ENCODE assay signal across 36 cellular contexts in the genomic region with DNA sequence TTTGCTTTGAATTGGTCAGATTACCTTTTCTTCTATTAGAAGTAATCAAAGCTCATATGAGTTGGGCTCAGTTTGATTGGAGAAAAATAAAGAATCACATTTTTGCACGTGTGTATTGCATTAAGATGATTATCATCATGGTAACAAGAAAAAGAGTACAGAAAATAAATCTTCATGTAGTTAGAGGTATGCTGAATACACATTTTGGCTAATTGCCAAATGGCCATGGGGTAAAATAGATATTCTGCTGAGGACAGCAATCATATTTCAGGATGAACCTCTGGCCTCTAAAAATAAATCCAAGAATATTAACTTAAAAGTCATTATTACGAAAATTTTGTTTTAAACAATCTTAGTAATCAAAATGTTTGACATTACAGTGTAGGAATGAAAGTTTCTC.
"Had no signal": no experiment of that assay in that cellular context is flagged by ENCODE, and none has a peak within 500 bp of the region (broad histone marks: within the 10 kb centered on the region; RNA-seq: fewer than 3 reads in every experiment).

No MANE protein-coding gene starts in this region.

- H3K36me3 Mint-ChIP-seq: brain had no signal

- H3K36me3 ChIP-seq: ascending aorta, cardiac muscle cell, colonic mucosa had no signal

- H3K9me3 ChIP-seq: ascending aorta, colonic mucosa had no signal

- H3K27me3 Mint-ChIP-seq: activated CD4-positive, alpha-beta memory T cell treated with anti-CD3 and anti-CD28 coated beads for 36 hours; activated CD4-positive, alpha-beta T cell treated with anti-CD3 and anti-CD28 coated beads, Interleukin-2, amount 10 ng/mL, durations not matched to agents 24 days and 14 days; activated CD8-positive, alpha-beta T cell treated with anti-CD3 and anti-CD28 coated beads for 36 hours; activated naive CD8-positive, alpha-beta T cell; activated naive CD8-positive, alpha-beta T cell treated with anti-CD3 and anti-CD28 coated beads, Interleukin-2, amount 10 ng/mL, durations not matched to agents 7 days and 5 days; activated naive CD8-positive, alpha-beta T cell treated with anti-CD3 and anti-CD28 coated beads, Interleukin-2, amount 50 U/mL, for 24 hours; brain had no signal

- H3K27me3 ChIP-seq: ascending aorta, cardiac muscle cell, colonic mucosa had no signal

- ATAC-seq: activated CD8-positive, alpha-beta T cell treated with anti-CD3 and anti-CD28 coated beads for 36 hours; activated naive CD8-positive, alpha-beta T cell treated with anti-CD3 and anti-CD28 coated beads, Interleukin-2, amount 50 U/mL, for 24 hours had no signal

- DNase-seq: activated B cell treated with CpG ODN at 0.5 μM for 24 hours; activated CD4-positive, alpha-beta memory T cell treated with anti-CD3 and anti-CD28 coated beads for 36 hours; activated CD4-positive, alpha-beta T cell treated with anti-CD3 and anti-CD28 coated beads for 4 hours; activated CD4-positive, alpha-beta T cell treated with anti-CD3 and anti-CD28 coated beads, Interleukin-2, amount 10 ng/mL, durations not matched to agents 24 days and 14 days; activated CD4-positive, alpha-beta T cell treated with anti-CD3 and anti-CD28 coated beads, Interleukin-2, amount 50 U/mL, for 1 hour; activated CD4-positive, alpha-beta T cell treated with anti-CD3 and anti-CD28 coated beads, Interleukin-2, amount 50 U/mL, for 4 hours; activated CD4-positive, CD25-positive, alpha-beta regulatory T cell treated with anti-CD3 and anti-CD28 coated beads, Interleukin-2, amount 50 U/mL, for 72 hours; activated CD8-positive, alpha-beta memory T cell treated with anti-CD3 and anti-CD28 coated beads, Interleukin-2, amount 50 U/mL, for 4 hours; activated CD8-positive, alpha-beta T cell treated with anti-CD3 and anti-CD28 coated beads for 36 hours; activated effector memory CD4-positive, alpha-beta T cell treated with Interleukin-2 at 50 U/mL for 16 hours; activated gamma-delta T cell; activated naive CD4-positive, alpha-beta T cell treated with anti-CD3 and anti-CD28 coated beads for 36 hours; activated naive CD4-positive, alpha-beta T cell treated with anti-CD3 and anti-CD28 coated beads, Interleukin-2, amount 50 U/mL, for 16 hours; activated naive CD8-positive, alpha-beta T cell treated with anti-CD3 and anti-CD28 coated beads, Interleukin-2, amount 10 ng/mL, durations not matched to agents 7 days and 5 days; activated naive CD8-positive, alpha-beta T cell treated with anti-CD3 and anti-CD28 coated beads, Interleukin-2, amount 50 U/mL, for 24 hours; activated T-cell treated with anti-CD3 and anti-CD28 coated beads for 4 hours; activated T-cell treated with anti-CD3 and anti-CD28 coated beads, Interleukin-2, amount 50 U/mL, for 1 hour; activated T-cell treated with anti-CD3 and anti-CD28 coated beads, Interleukin-2, amount 50 U/mL, for 48 hours; amygdala; anterior cingulate cortex; caudate nucleus; cerebellar nuclear complex; colonic mucosa; T-helper 2 cell; T-helper 9 cell had no signal

- H3K4me3 Mint-ChIP-seq: activated B cell treated with CpG ODN at 0.5 μM for 24 hours; activated CD4-positive, alpha-beta memory T cell treated with anti-CD3 and anti-CD28 coated beads for 36 hours; activated CD4-positive, alpha-beta T cell treated with anti-CD3 and anti-CD28 coated beads, Interleukin-2, amount 10 ng/mL, durations not matched to agents 24 days and 14 days; activated CD8-positive, alpha-beta T cell treated with anti-CD3 and anti-CD28 coated beads for 36 hours; activated naive CD4-positive, alpha-beta T cell treated with anti-CD3 and anti-CD28 coated beads for 36 hours; activated naive CD8-positive, alpha-beta T cell; activated naive CD8-positive, alpha-beta T cell treated with anti-CD3 and anti-CD28 coated beads, Interleukin-2, amount 10 ng/mL, durations not matched to agents 7 days and 5 days; activated naive CD8-positive, alpha-beta T cell treated with anti-CD3 and anti-CD28 coated beads, Interleukin-2, amount 50 U/mL, for 24 hours; brain; central memory CD8-positive, alpha-beta T cell; T-helper 1 cell treated with Interleukin-12 subunit alpha and Interleukin-12 subunit beta and Interleukin-4 antibody, amounts not matched to agents 30 μg/mL and 1 μg/mL, for 36 hours; T-helper 2 cell treated with Interferon-gamma antibody and Interleukin-4, amounts not matched to agents 5 μg/mL and 100 μg/mL, for 36 hours had no signal

- H3K4me1 ChIP-seq: ascending aorta, colonic mucosa had no signal

- H3K27ac Mint-ChIP-seq: activated B cell treated with CpG ODN at 0.5 μM for 24 hours; activated CD4-positive, alpha-beta memory T cell treated with anti-CD3 and anti-CD28 coated beads for 36 hours; activated CD4-positive, alpha-beta T cell treated with anti-CD3 and anti-CD28 coated beads, Interleukin-2, amount 10 ng/mL, durations not matched to agents 24 days and 14 days; activated CD8-positive, alpha-beta T cell treated with anti-CD3 and anti-CD28 coated beads for 36 hours; activated naive CD4-positive, alpha-beta T cell treated with anti-CD3 and anti-CD28 coated beads for 36 hours; activated naive CD8-positive, alpha-beta T cell; activated naive CD8-positive, alpha-beta T cell treated with anti-CD3 and anti-CD28 coated beads, Interleukin-2, amount 10 ng/mL, durations not matched to agents 7 days and 5 days; activated naive CD8-positive, alpha-beta T cell treated with anti-CD3 and anti-CD28 coated beads, Interleukin-2, amount 50 U/mL, for 24 hours; activated T-helper 2 cell treated with anti-CD3 and anti-CD28 coated beads, Interferon-gamma antibody, Interleukin-2, Interleukin-4, amounts not matched to agents 10 μg/mL and 5 μg/mL and 100 μg/mL, durations not matched to agents 14 hours and 24 hours and 36 hours; brain; T-helper 1 cell treated with Interleukin-12 subunit alpha and Interleukin-12 subunit beta and Interleukin-4 antibody, amounts not matched to agents 30 μg/mL and 1 μg/mL, for 36 hours; T-helper 2 cell treated with Interferon-gamma antibody and Interleukin-4, amounts not matched to agents 5 μg/mL and 100 μg/mL, for 36 hours had no signal

- FAIRE-seq: bronchial epithelial cell, TTC549 had no signal

- H3K27ac ChIP-seq: ascending aorta, cardiac muscle cell, colonic mucosa, VCaP had no signal

- H3K4me3 ChIP-seq: ascending aorta, cardiac muscle cell, colonic mucosa had no signal

- H3K4me1 Mint-ChIP-seq: activated B cell treated with CpG ODN at 0.5 μM for 24 hours, brain had no signal
